Comparison of ENCODE assay signal across 1 cellular context in genomic region chr20:25057234-25058050, GRCh38.
TF ChIP-seq lines count a peak whose summit lies in the region.

No MANE protein-coding gene starts in this region.

TF ChIP-seq in HepG2, 621 proteins besides CTCF, POLR2A, EP300 and RAD21 (continued from another document and continues in another):
- TF ChIP-seq, protein P1, sequence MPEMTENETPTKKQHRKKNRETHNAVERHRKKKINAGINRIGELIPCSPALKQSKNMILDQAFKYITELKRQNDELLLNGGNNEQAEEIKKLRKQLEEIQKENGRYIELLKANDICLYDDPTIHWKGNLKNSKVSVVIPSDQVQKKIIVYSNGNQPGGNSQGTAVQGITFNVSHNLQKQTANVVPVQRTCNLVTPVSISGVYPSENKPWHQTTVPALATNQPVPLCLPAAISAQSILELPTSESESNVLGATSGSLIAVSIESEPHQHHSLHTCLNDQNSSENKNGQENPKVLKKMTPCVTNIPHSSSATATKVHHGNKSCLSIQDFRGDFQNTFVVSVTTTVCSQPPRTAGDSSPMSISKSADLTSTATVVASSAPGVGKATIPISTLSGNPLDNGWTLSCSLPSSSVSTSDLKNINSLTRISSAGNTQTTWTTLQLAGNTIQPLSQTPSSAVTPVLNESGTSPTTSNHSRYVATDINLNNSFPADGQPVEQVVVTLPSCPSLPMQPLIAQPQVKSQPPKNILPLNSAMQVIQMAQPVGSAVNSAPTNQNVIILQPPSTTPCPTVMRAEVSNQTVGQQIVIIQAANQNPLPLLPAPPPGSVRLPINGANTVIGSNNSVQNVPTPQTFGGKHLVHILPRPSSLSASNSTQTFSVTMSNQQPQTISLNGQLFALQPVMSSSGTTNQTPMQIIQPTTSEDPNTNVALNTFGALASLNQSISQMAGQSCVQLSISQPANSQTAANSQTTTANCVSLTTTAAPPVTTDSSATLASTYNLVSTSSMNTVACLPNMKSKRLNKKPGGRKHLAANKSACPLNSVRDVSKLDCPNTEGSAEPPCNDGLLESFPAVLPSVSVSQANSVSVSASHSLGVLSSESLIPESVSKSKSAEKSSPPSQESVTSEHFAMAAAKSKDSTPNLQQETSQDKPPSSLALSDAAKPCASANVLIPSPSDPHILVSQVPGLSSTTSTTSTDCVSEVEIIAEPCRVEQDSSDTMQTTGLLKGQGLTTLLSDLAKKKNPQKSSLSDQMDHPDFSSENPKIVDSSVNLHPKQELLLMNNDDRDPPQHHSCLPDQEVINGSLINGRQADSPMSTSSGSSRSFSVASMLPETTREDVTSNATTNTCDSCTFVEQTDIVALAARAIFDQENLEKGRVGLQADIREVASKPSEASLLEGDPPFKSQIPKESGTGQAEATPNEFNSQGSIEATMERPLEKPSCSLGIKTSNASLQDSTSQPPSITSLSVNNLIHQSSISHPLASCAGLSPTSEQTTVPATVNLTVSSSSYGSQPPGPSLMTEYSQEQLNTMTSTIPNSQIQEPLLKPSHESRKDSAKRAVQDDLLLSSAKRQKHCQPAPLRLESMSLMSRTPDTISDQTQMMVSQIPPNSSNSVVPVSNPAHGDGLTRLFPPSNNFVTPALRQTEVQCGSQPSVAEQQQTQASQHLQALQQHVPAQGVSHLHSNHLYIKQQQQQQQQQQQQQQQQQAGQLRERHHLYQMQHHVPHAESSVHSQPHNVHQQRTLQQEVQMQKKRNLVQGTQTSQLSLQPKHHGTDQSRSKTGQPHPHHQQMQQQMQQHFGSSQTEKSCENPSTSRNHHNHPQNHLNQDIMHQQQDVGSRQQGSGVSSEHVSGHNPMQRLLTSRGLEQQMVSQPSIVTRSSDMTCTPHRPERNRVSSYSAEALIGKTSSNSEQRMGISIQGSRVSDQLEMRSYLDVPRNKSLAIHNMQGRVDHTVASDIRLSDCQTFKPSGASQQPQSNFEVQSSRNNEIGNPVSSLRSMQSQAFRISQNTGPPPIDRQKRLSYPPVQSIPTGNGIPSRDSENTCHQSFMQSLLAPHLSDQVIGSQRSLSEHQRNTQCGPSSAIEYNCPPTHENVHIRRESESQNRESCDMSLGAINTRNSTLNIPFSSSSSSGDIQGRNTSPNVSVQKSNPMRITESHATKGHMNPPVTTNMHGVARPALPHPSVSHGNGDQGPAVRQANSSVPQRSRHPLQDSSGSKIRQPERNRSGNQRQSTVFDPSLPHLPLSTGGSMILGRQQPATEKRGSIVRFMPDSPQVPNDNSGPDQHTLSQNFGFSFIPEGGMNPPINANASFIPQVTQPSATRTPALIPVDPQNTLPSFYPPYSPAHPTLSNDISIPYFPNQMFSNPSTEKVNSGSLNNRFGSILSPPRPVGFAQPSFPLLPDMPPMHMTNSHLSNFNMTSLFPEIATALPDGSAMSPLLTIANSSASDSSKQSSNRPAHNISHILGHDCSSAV (CRISPR knock-in tag; IDR thresholded peaks at IDR 0.05; ENCODE audit: borderline replicate concordance): no peak
- peak; percentile 59; the same call in 1 of the 2 replicates for TF ChIP-seq ZNF780A (CRISPR knock-in tag; IDR thresholded peaks at IDR 0.05)
- TF ChIP-seq CEBPB (IDR thresholded peaks at IDR 0.05; ENCODE audit: borderline replicate concordance, low read depth, low read length): no peak
- TF ChIP-seq ZNF781 (CRISPR knock-in tag; IDR thresholded peaks at IDR 0.05; ENCODE audit: borderline replicate concordance, not compliant biosample characterization): no peak
- TF ChIP-seq KDM1A (CRISPR knock-in tag; IDR thresholded peaks at IDR 0.05): no peak
- peak; percentile 69; the same call in 1 of the 2 replicates for TF ChIP-seq KAT7 (CRISPR knock-in tag; IDR thresholded peaks at IDR 0.05; ENCODE audit: borderline replicate concordance)
- TF ChIP-seq, protein P2, sequence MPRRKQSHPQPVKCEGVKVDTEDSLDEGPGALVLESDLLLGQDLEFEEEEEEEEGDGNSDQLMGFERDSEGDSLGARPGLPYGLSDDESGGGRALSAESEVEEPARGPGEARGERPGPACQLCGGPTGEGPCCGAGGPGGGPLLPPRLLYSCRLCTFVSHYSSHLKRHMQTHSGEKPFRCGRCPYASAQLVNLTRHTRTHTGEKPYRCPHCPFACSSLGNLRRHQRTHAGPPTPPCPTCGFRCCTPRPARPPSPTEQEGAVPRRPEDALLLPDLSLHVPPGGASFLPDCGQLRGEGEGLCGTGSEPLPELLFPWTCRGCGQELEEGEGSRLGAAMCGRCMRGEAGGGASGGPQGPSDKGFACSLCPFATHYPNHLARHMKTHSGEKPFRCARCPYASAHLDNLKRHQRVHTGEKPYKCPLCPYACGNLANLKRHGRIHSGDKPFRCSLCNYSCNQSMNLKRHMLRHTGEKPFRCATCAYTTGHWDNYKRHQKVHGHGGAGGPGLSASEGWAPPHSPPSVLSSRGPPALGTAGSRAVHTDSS (CRISPR knock-in tag; conservative IDR thresholded peaks at IDR 0.05): no peak
- TF ChIP-seq SNAI1 (CRISPR knock-in tag; IDR thresholded peaks at IDR 0.05; ENCODE audit: borderline replicate concordance): no peak
- TF ChIP-seq SRY (CRISPR knock-in tag; IDR thresholded peaks at IDR 0.05): no peak; the same call in none of the 2 replicates
- TF ChIP-seq PRMT3 (CRISPR knock-in tag; IDR thresholded peaks at IDR 0.05; ENCODE audit: borderline replicate concordance, low read depth): no peak
- peak; percentile 77 for TF ChIP-seq MYC (CRISPR knock-in tag; IDR thresholded peaks at IDR 0.05; ENCODE audit: borderline replicate concordance)
- TF ChIP-seq MBD4 (IDR thresholded peaks at IDR 0.05; ENCODE audit: borderline replicate concordance, low read length): no peak
- TF ChIP-seq ZNF44 (CRISPR knock-in tag; IDR thresholded peaks at IDR 0.05): no peak
- TF ChIP-seq GATAD2A (CRISPR knock-in tag; IDR thresholded peaks at IDR 0.05): peak; percentile 32; the same call in 1 of the 2 replicates
- TF ChIP-seq ZNF710 (CRISPR knock-in tag; IDR thresholded peaks at IDR 0.05; ENCODE audit: borderline replicate concordance): no peak
- peak; percentile 81; the same call in 1 of the 2 replicates for TF ChIP-seq ZNF691 (CRISPR knock-in tag; IDR thresholded peaks at IDR 0.05; ENCODE audit: borderline replicate concordance, low read depth)
- TF ChIP-seq POLR2G (IDR thresholded peaks at IDR 0.05; ENCODE audit: low read depth, low read length): peak; percentile 64
- TF ChIP-seq, protein P3, sequence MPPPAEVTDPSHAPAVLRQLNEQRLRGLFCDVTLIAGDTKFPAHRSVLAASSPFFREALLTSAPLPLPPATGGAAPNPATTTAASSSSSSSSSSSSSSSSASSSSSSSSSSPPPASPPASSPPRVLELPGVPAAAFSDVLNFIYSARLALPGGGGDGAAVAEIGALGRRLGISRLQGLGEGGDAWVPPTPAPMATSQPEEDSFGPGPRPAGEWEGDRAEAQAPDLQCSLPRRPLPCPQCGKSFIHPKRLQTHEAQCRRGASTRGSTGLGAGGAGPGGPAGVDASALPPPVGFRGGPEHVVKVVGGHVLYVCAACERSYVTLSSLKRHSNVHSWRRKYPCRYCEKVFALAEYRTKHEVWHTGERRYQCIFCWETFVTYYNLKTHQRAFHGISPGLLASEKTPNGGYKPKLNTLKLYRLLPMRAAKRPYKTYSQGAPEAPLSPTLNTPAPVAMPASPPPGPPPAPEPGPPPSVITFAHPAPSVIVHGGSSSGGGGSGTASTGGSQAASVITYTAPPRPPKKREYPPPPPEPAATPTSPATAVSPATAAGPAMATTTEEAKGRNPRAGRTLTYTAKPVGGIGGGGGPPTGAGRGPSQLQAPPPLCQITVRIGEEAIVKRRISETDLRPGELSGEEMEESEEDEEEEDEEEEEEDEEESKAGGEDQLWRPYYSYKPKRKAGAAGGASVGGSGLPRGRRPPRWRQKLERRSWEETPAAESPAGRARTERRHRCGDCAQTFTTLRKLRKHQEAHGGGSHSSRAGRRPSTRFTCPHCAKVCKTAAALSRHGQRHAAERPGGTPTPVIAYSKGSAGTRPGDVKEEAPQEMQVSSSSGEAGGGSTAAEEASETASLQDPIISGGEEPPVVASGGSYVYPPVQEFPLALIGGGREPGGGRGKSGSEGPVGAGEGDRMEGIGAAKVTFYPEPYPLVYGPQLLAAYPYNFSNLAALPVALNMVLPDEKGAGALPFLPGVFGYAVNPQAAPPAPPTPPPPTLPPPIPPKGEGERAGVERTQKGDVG (CRISPR knock-in tag; IDR thresholded peaks at IDR 0.05; ENCODE audit: borderline replicate concordance): no peak
- TF ChIP-seq ATF5 (CRISPR knock-in tag; IDR thresholded peaks at IDR 0.05; ENCODE audit: low read depth): no peak
- TF ChIP-seq KLF9 (CRISPR knock-in tag; IDR thresholded peaks at IDR 0.05; ENCODE audit: low read depth): no peak
- TF ChIP-seq, protein P4, sequence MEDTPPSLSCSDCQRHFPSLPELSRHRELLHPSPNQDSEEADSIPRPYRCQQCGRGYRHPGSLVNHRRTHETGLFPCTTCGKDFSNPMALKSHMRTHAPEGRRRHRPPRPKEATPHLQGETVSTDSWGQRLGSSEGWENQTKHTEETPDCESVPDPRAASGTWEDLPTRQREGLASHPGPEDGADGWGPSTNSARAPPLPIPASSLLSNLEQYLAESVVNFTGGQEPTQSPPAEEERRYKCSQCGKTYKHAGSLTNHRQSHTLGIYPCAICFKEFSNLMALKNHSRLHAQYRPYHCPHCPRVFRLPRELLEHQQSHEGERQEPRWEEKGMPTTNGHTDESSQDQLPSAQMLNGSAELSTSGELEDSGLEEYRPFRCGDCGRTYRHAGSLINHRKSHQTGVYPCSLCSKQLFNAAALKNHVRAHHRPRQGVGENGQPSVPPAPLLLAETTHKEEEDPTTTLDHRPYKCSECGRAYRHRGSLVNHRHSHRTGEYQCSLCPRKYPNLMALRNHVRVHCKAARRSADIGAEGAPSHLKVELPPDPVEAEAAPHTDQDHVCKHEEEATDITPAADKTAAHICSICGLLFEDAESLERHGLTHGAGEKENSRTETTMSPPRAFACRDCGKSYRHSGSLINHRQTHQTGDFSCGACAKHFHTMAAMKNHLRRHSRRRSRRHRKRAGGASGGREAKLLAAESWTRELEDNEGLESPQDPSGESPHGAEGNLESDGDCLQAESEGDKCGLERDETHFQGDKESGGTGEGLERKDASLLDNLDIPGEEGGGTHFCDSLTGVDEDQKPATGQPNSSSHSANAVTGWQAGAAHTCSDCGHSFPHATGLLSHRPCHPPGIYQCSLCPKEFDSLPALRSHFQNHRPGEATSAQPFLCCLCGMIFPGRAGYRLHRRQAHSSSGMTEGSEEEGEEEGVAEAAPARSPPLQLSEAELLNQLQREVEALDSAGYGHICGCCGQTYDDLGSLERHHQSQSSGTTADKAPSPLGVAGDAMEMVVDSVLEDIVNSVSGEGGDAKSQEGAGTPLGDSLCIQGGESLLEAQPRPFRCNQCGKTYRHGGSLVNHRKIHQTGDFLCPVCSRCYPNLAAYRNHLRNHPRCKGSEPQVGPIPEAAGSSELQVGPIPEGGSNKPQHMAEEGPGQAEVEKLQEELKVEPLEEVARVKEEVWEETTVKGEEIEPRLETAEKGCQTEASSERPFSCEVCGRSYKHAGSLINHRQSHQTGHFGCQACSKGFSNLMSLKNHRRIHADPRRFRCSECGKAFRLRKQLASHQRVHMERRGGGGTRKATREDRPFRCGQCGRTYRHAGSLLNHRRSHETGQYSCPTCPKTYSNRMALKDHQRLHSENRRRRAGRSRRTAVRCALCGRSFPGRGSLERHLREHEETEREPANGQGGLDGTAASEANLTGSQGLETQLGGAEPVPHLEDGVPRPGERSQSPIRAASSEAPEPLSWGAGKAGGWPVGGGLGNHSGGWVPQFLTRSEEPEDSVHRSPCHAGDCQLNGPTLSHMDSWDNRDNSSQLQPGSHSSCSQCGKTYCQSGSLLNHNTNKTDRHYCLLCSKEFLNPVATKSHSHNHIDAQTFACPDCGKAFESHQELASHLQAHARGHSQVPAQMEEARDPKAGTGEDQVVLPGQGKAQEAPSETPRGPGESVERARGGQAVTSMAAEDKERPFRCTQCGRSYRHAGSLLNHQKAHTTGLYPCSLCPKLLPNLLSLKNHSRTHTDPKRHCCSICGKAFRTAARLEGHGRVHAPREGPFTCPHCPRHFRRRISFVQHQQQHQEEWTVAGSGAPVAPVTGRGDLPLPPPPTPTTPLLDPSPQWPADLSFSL (CRISPR knock-in tag; IDR thresholded peaks at IDR 0.05): no peak
- TF ChIP-seq NFATC3 (CRISPR knock-in tag; IDR thresholded peaks at IDR 0.05): no peak
- TF ChIP-seq ARNT (IDR thresholded peaks at IDR 0.05): no peak
- peak; percentile 73 for TF ChIP-seq POGK (CRISPR knock-in tag; conservative IDR thresholded peaks at IDR 0.05)
- TF ChIP-seq ZNF292 (CRISPR knock-in tag; IDR thresholded peaks at IDR 0.05; ENCODE audit: borderline replicate concordance, low read depth): no peak
- TF ChIP-seq TEAD2 (CRISPR knock-in tag; IDR thresholded peaks at IDR 0.05): no peak
- TF ChIP-seq WIZ (CRISPR knock-in tag; IDR thresholded peaks at IDR 0.05): no peak
- 0 out of 2 replicates have a peak, but pooled peaks have one; percentile 35 for TF ChIP-seq ZNF878 (CRISPR knock-in tag; IDR thresholded peaks at IDR 0.05)
